ENCODE assay signal across 8 cellular contexts in the genomic region with DNA sequence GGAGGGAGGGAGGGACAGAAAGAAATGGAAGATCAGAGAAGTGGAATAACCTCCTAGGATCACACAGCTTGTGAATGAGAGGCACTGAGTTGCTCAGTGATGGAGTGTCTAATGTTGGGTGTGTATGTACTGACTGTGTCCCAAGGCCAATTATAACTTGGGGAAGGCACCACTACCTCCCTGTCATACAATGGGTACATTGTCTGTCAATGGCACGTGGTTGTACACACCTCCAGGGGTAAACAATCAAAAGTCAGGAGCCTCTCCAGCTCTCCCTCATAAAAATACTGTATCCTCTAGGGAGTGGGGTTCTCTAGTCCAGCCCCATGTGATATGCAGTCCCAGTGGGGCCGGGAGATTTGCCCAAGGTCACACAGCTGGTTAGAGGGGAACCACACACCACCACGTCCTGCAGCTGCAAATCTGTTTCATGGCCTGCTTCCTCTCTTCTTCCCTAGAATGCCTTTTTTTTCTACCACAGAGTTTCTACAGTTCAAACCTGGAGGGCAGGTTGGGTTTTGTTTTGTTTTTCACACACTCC.
DNase-seq lines count a peak whose midpoint lies in the region; ATAC-seq, FAIRE-seq and TF ChIP-seq lines count a peak whose summit lies in the region.

No MANE protein-coding gene starts in this region.

- H3K4me3 ChIP-seq in GM12865 (ENCODE audit: low read depth, low read length) (no peak overlapping the region), duodenal mucosa (ENCODE audit: low read depth in 1 of 2, low read length in 2 of 2) (no peak overlapping the region), kidney (ENCODE audit: low read length in 2 of 2) (no peak overlapping the region)

- no peaks in the 10 kb centered on the region for H3K9me3 ChIP-seq in duodenal mucosa (ENCODE audit: control insufficient read depth in 1 of 2, low read length in 2 of 2)
- no peaks in the 10 kb centered on the region for H3K9me3 ChIP-seq in kidney (ENCODE audit: control insufficient read depth in 1 of 2, low read length in 2 of 2)

- H3K4me1 ChIP-seq in duodenal mucosa (ENCODE audit: control insufficient read depth in 1 of 2, insufficient read depth in 2 of 2, low read length in 2 of 2) (peaks cover 40 to 61% of the 10 kb centered on the region in 2 donors), kidney (ENCODE audit: control insufficient read depth in 1 of 2, insufficient read depth in 1 of 2, low read depth in 1 of 2, low read length in 2 of 2) (no peaks in the 10 kb centered on the region)

- H3K36me3 ChIP-seq in duodenal mucosa (ENCODE audit: control insufficient read depth in 1 of 2, insufficient read depth in 2 of 2, low read length in 2 of 2): no peaks in the 10 kb centered on the region
- no peaks in the 10 kb centered on the region for H3K36me3 ChIP-seq in kidney (ENCODE audit: control insufficient read depth in 1 of 2, insufficient read depth in 2 of 2, low read length in 2 of 2)

- intact Hi-C loops in kidney (cut with DNase I): no loop called here

- H3K27me3 ChIP-seq in duodenal mucosa (ENCODE audit: control insufficient read depth in 1 of 2, insufficient read depth in 2 of 2, low read length in 2 of 2): no peaks in the 10 kb centered on the region

- DNase-seq in GM12865 (ENCODE audit: low read depth) (peak; percentile 96), midbrain (lab: John Stamatoyannopoulos, UW) (no peak), globus pallidus (ENCODE audit: low spot score) (no peak), kidney (no peak), inferior parietal cortex (ENCODE audit: extremely low spot score) (no peak)

- H3K9ac ChIP-seq in duodenal mucosa (ENCODE audit: low read depth in 1 of 2, low read length in 2 of 2) (peak overlapping the region in 1 of 2 donors; percentile 14), kidney (ENCODE audit: low read length in 2 of 2) (no peak overlapping the region)

- TF ChIP-seq CTCF in GM12865 (IDR thresholded peaks at IDR 0.05; ENCODE audit: insufficient read depth, low read depth, low read length, missing control alignments) (no peak), kidney (IDR thresholded peaks at IDR 0.05; ENCODE audit: borderline replicate concordance, extremely low read depth, insufficient read depth) (no peak)

- peak; percentile 81 for ATAC-seq in GM21447 (IDR thresholded peaks at IDR 0.05; ENCODE audit: unreplicated experiment)
- ATAC-seq in HG03575 (IDR thresholded peaks at IDR 0.05; ENCODE audit: extremely low read depth, insufficient number of reproducible peaks, low FRiP score, unreplicated experiment): peak; percentile 60

- no peak for FAIRE-seq in kidney (lab: Jason Lieb, UNC)

- H3K27ac ChIP-seq in duodenal mucosa (ENCODE audit: low read depth, low read length) (peak overlapping the region; percentile 54), kidney (ENCODE audit: low read depth in 2 of 2, low read length in 2 of 2) (no peak overlapping the region)
